Comparison of ENCODE assay signal across 17 cellular contexts in the genomic region with DNA sequence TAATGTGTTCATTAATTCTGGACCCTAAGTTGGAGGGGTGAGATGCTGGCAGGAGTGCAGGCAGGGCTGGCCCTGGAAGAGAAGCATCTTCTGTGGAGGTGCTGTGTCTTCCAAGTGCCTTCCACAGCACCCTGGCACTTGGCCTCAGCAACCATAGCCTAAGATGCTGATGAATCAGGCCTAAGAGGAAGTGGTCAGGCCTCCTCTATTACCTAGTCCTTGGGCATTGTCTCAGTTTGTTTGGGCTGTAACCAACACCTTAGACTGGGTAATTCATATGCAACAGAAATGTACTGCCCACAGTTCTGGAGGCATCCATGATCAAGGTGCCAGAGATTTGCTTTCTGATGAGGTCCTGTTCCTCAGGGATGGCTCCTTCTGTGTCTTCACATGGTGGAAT.
DNase-seq lines count a peak whose midpoint lies in the region; ATAC-seq, FAIRE-seq and TF ChIP-seq lines count a peak whose summit lies in the region.
"Had no signal": no experiment of that assay in that cellular context is flagged by ENCODE, and none has a peak within 500 bp of the region (broad histone marks: within the 10 kb centered on the region; RNA-seq: fewer than 3 reads in every experiment).

No MANE protein-coding gene starts in this region.

- no peak overlapping the region for H3K4me3 ChIP-seq in bronchial epithelial cell (ENCODE audit: low read depth, low read length)
- H3K4me3 ChIP-seq in epithelial cell of esophagus (ENCODE audit: low read length), result no peak overlapping the region
- H3K4me3 ChIP-seq: GM23248 had no signal

- H3K36me3 ChIP-seq in bronchial epithelial cell (ENCODE audit: control insufficient read depth, insufficient read depth, low read length), result no peaks in the 10 kb centered on the region

- DNase-seq in bronchial epithelial cell (ENCODE audit: low read depth) (peak; percentile 44), epithelial cell of esophagus (ENCODE audit: low read depth) (peak; percentile 4), cerebellar cortex (ENCODE audit: low spot score) (no peak)
- no peak for DNase-seq in activated CD8-positive, alpha-beta memory T cell treated with anti-CD3 and anti-CD28 coated beads, Interleukin-2, amount 10 ng/mL, durations not matched to agents 7 days and 5 days
- DNase-seq: C1 segment of cervical spinal cord; Caco-2; CD4-positive, CD25-positive, alpha-beta regulatory T cell; CD8-positive, alpha-beta T cell; DMS153; DND-41; GM23248; H7; HCEC 1CT had no signal

- CTCF ChIA-PET in activated CD8-positive, alpha-beta memory T cell treated with anti-CD3 and anti-CD28 coated beads, Interleukin-2, amount 10 ng/mL, durations not matched to agents 7 days and 5 days (lab: Charles Lee), result no interaction called here

- peaks cover 16% of the 10 kb centered on the region for H3K4me1 Mint-ChIP-seq in activated CD8-positive, alpha-beta memory T cell treated with anti-CD3 and anti-CD28 coated beads, Interleukin-2, amount 10 ng/mL, durations not matched to agents 7 days and 5 days
- H3K4me1 Mint-ChIP-seq: CD4-positive, CD25-positive, alpha-beta regulatory T cell had no signal

- no peaks in the 10 kb centered on the region for H3K9me3 Mint-ChIP-seq in activated CD8-positive, alpha-beta memory T cell treated with anti-CD3 and anti-CD28 coated beads, Interleukin-2, amount 10 ng/mL, durations not matched to agents 7 days and 5 days (ENCODE audit: low read depth)
- H3K9me3 Mint-ChIP-seq: CD4-positive, CD25-positive, alpha-beta regulatory T cell; CD8-positive, alpha-beta T cell had no signal

- H3K27ac Mint-ChIP-seq in activated CD8-positive, alpha-beta memory T cell treated with anti-CD3 and anti-CD28 coated beads, Interleukin-2, amount 10 ng/mL, durations not matched to agents 7 days and 5 days, result no peak overlapping the region
- H3K27ac Mint-ChIP-seq: CD4-positive, CD25-positive, alpha-beta regulatory T cell; CD8-positive, alpha-beta T cell had no signal

- no peak for ATAC-seq in activated CD8-positive, alpha-beta memory T cell treated with anti-CD3 and anti-CD28 coated beads, Interleukin-2, amount 10 ng/mL, durations not matched to agents 7 days and 5 days
- ATAC-seq in HG03521 (IDR thresholded peaks at IDR 0.05; ENCODE audit: unreplicated experiment), result no peak
- ATAC-seq: CD8-positive, alpha-beta T cell had no signal

- no peak for TF ChIP-seq CTCF in VCaP (conservative IDR thresholded peaks at IDR 0.05)
- TF ChIP-seq CTCF in bronchial epithelial cell (IDR thresholded peaks at IDR 0.05; ENCODE audit: insufficient read depth, low read length, severe bottlenecking), result no peak
- no peak for TF ChIP-seq CTCF in epithelial cell of esophagus (IDR thresholded peaks at IDR 0.05; ENCODE audit: insufficient read depth, low read depth, low read length, missing control alignments)

- FAIRE-seq in bronchial epithelial cell (lab: Jason Lieb, UNC), result no peak
- FAIRE-seq: G401.6, GM12892 had no signal

- no peak overlapping the region for H3K4me3 Mint-ChIP-seq in activated CD8-positive, alpha-beta memory T cell treated with anti-CD3 and anti-CD28 coated beads, Interleukin-2, amount 10 ng/mL, durations not matched to agents 7 days and 5 days
- H3K4me3 Mint-ChIP-seq: CD4-positive, CD25-positive, alpha-beta regulatory T cell; CD8-positive, alpha-beta T cell had no signal

- peak overlapping the region; percentile 36; the same call in 1 of the 2 replicates for H3K27ac ChIP-seq in VCaP
- H3K27ac ChIP-seq: GM23248 had no signal

- H3K27me3 Mint-ChIP-seq in activated CD8-positive, alpha-beta memory T cell treated with anti-CD3 and anti-CD28 coated beads, Interleukin-2, amount 10 ng/mL, durations not matched to agents 7 days and 5 days, result no peaks in the 10 kb centered on the region
- H3K27me3 Mint-ChIP-seq: CD4-positive, CD25-positive, alpha-beta regulatory T cell had no signal

- H3K36me3 Mint-ChIP-seq in activated CD8-positive, alpha-beta memory T cell treated with anti-CD3 and anti-CD28 coated beads, Interleukin-2, amount 10 ng/mL, durations not matched to agents 7 days and 5 days, result no peaks in the 10 kb centered on the region
- H3K36me3 Mint-ChIP-seq: CD4-positive, CD25-positive, alpha-beta regulatory T cell; CD8-positive, alpha-beta T cell had no signal

- H3K27me3 ChIP-seq in bronchial epithelial cell (ENCODE audit: control insufficient read depth, insufficient read depth, low read length), result no peaks in the 10 kb centered on the region

Comparison
In these comparisons a context has a peak if more than half of its experiments do, and no peak if none do; other contexts are left out.
1. DNase-seq: peak in bronchial epithelial cell (single experiment) and epithelial cell of esophagus (single experiment); none in activated CD8-positive, alpha-beta memory T cell treated with anti-CD3 and anti-CD28 coated beads, Interleukin-2, amount 10 ng/mL, durations not matched to agents 7 days and 5 days (single experiment) and cerebellar cortex (single experiment).